11 cellular contexts compared by ENCODE assay signal in the genomic region with DNA sequence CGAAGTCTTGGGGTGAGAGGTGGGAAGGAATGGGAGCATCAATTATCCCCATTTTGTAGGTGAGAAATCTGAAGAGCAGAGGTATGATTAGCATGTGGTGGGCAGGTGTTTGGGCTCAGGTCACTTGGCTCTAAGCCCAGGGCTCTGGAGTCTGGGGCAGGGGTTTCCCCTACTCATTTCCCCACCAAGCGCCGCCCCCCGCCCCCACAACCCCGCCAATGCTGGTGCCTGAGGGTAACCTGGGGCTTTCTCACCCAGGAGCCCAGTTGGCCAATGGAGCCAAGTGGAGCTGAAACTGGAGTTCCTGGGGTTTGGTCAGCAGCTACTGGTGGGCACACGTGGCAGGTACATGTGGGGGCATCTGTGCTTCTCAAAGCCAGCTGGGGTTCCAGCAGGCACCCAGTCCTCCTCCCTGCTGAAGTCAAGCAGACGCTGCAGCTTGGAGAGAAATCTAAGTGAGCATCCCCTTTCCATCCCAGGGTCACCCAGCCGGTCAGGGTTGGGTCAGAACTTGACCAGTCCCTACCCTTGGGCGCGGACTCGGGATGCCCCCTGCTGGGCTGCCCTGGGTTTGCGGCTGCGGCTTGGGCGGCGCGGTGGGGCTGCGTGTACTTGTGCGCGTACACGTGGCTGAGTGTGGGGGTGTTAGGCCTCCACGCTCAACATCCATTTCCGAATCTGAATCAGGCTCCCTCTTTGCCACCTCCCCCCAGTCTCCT. TPM values are rescaled to one million over a fixed set of nuclear protein-coding genes. Genes with fewer than 3 reads are reported as not detected.
DNase-seq lines count a peak whose midpoint lies in the region; ATAC-seq and TF ChIP-seq lines count a peak whose summit lies in the region.
"Had no signal": no experiment of that assay in that cellular context is flagged by ENCODE, and none has a peak within 500 bp of the region (broad histone marks: within the 10 kb centered on the region; RNA-seq: fewer than 3 reads in every experiment).

No MANE protein-coding gene starts in this region.

- peaks cover 38% of the 10 kb centered on the region for H3K4me1 Mint-ChIP-seq in WTC11

- ATAC-seq in WTC11 (peak; percentile 7), GM21529 (IDR thresholded peaks at IDR 0.05; ENCODE audit: unreplicated experiment) (no peak)

- POLR2A ChIA-PET in WTC11 (lab: Charles Lee) = interaction anchor here (1.1 to 1.5 kb wide), 2 partner anchors 14 to 42 kb away, joined by 3 to 5 read pairs; no protein-coding TSS in a partner anchor

- no peak overlapping the region for H3K4me3 ChIP-seq in fibroblast of pulmonary artery (replicated peaks; ENCODE audit: low read depth, low read length)

- in situ Hi-C loops in GM13976 (cut with MboI; ENCODE audit: low sequenced_read_pairs, unreplicated experiment) = loop anchor here (25.0 kb wide), 1 partner anchor 289 kb away; no protein-coding TSS in a partner anchor

- H3K27me3 Mint-ChIP-seq in WTC11 (ENCODE audit: low read depth) = peaks cover 60% of the 10 kb centered on the region

- DNase-seq in GM13976 (ENCODE audit: low spot score) (peak; percentile 80), WTC11 (ENCODE audit: low spot score) (peak; percentile 75), fibroblast of pulmonary artery (ENCODE audit: low read depth) (peak; percentile 14), substantia nigra (lab: John Stamatoyannopoulos, UW) (no peak), DMS114 treated with DMSO at 0.1 percent for 48 hours (lab: John Stamatoyannopoulos, UW; ENCODE audit: unreplicated experiment) (no peak), LoVo (ENCODE audit: low spot score) (no peak)
- DNase-seq in stimulated activated CD4-positive, alpha-beta T cell treated with anti-CD3 and anti-CD28 coated beads, Interleukin-4, amount 100 ng/mL, for 24 hours = peak; percentile 32

- H3K4me3 Mint-ChIP-seq in WTC11 = peak overlapping the region; percentile 65

- H3K27ac Mint-ChIP-seq in WTC11 = no peak overlapping the region

- H3K36me3 Mint-ChIP-seq in WTC11 = no peaks in the 10 kb centered on the region

- CTCF ChIA-PET in WTC11 (lab: Charles Lee) = interaction anchor here (0.6 to 14.1 kb wide), 10 partner anchors 9 to 113 kb away, joined by 3 to 268 read pairs (median 8); partner anchors contain the start of gene SLC3A2

- H3K27ac ChIP-seq in substantia nigra (ENCODE audit: low read depth, low read length, poor library complexity, severe bottlenecking) = no peak overlapping the region

- H3K9me3 Mint-ChIP-seq in WTC11 = no peaks in the 10 kb centered on the region

- peak; percentile 35 for TF ChIP-seq CTCF in GM13976 (IDR thresholded peaks at IDR 0.05; ENCODE audit: borderline replicate concordance, control extremely low read depth, extremely low read depth, insufficient read depth, missing control alignments)
- peak; percentile 54 for TF ChIP-seq CTCF in WTC11 (IDR thresholded peaks at IDR 0.05)
- peak; percentile 33 for TF ChIP-seq CTCF in fibroblast of pulmonary artery (IDR thresholded peaks at IDR 0.05; ENCODE audit: low read length, missing control alignments)

TF ChIP-seq in WTC11, 78 proteins besides CTCF, POLR2A, EP300 and RAD21:
- peak; percentile 62; the same call in 1 of the 2 replicates for TF ChIP-seq ETV6 (CRISPR knock-in tag; IDR thresholded peaks at IDR 0.05)
- TF ChIP-seq, protein P1, sequence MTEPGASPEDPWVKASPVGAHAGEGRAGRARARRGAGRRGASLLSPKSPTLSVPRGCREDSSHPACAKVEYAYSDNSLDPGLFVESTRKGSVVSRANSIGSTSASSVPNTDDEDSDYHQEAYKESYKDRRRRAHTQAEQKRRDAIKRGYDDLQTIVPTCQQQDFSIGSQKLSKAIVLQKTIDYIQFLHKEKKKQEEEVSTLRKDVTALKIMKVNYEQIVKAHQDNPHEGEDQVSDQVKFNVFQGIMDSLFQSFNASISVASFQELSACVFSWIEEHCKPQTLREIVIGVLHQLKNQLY (CRISPR knock-in tag; IDR thresholded peaks at IDR 0.05) = no peak

RNA-seq across cellular contexts. Expression of gene CHRM1, which starts 1.6 kb away (rescaled TPM):
- not detected in 3 replicates for total RNA-seq in WTC11 (2021)
- total RNA-seq: glomerular endothelial cell, NCI-H460, subcutaneous adipose tissue had no signal

RNA-seq across cellular contexts. Expression of gene SLC3A2, which starts 42.1 kb away (rescaled TPM):
- 244 to 334 TPM (median 265 TPM) in 3 replicates for total RNA-seq in WTC11 (2021)

Comparison
In these comparisons a context has a peak if more than half of its experiments do, and no peak if none do; other contexts are left out.
1. DNase-seq: peak in GM13976 (single experiment), WTC11 (single experiment), fibroblast of pulmonary artery (single experiment) and stimulated activated CD4-positive, alpha-beta T cell treated with anti-CD3 and anti-CD28 coated beads, Interleukin-4, amount 100 ng/mL, for 24 hours (single experiment); none in substantia nigra (0 of 49), DMS114 treated with DMSO at 0.1 percent for 48 hours (single experiment) and LoVo (single experiment).
2. Peak in every context shown above with its lines, with median percentiles within 50 percentile points of each other: CTCF ChIP-seq.